ENCODE assay signal across 8 cellular contexts in the genomic region with DNA sequence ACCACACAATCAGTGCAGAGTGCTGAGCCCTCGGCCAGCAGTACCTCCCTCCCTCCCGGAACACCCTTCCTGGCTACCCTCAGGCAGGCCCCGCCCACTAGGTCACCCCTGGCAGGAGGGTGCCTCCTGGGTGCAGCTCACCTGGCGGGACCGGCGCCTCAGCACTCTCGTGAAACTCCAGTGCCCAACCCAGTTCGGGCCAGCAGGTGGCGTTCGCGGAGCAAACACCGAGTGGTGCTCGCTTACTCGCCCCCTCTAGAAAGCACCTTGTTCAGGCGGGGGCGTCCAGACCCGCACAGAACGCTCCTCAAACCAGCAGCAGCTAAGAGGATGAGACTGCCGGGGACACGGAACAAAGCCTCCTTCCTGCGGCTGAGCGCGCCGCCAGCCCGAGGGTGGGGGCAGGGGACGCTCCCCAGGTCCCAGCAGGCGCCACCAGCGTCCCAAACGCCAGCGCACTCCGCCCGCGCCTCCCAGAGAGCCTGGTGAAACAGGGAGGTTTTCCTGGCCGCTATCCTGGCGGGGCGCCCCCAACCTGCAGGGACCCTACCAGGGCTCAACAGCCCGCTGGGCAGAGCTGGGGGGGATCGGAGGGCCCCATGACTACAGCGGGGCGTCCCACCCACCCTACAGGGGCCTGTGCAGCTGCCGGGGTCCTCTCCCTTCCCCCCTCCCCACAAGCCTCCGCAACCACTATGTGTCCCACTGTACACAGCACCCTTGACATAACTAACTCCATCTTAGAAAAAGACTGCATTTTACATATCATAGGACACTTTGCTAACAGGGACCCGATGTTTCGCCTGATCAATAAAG. TPM values are rescaled to one million over a fixed set of nuclear protein-coding genes. Genes with fewer than 3 reads are reported as not detected.
A peak's percentile ranks its signal among the peaks of the same experiment; 100 is the strongest.
DNase-seq lines count a peak whose midpoint lies in the region; ATAC-seq lines count a peak whose summit lies in the region.

No MANE protein-coding gene starts in this region.

- H3K27ac Mint-ChIP-seq in T-cell, result peak overlapping the region; percentile 98 to 99

- POLR2A ChIA-PET in T-cell (lab: Charles Lee), result no interaction called here

- DNase-seq in EH (ENCODE audit: low read depth), result peak; percentile 51
- peak; percentile 83 for DNase-seq in LoVo (ENCODE audit: low spot score)
- DNase-seq in T-cell, result peak; percentile 78 to 95 (median 88)
- peak; percentile 62 for DNase-seq in hepatic stellate cell (ENCODE audit: low spot score)
- peak; percentile 86 for DNase-seq in sciatic nerve (ENCODE audit: low spot score)

- H3K4me1 Mint-ChIP-seq in T-cell, result peaks cover 74 to 77% (median 76%) of the 10 kb centered on the region in 3 donors

- peak overlapping the region; percentile 70 to 88 (median 81) for H3K4me3 Mint-ChIP-seq in T-cell

- H3K27ac ChIP-seq in angular gyrus (ENCODE audit: low read depth, low read length), result peak overlapping the region; percentile 40

- ATAC-seq in GM21825 (IDR thresholded peaks at IDR 0.05; ENCODE audit: unreplicated experiment) (peak; percentile 75), T-cell (replicated peaks in 1 of 4) (peak; percentile 65 to 79 (median 72)), sciatic nerve (peak; percentile 76), GM19328 (IDR thresholded peaks at IDR 0.05; ENCODE audit: unreplicated experiment) (no peak)

- H3K27me3 Mint-ChIP-seq in T-cell, result no peaks in the 10 kb centered on the region

- intact Hi-C loops in sciatic nerve (cut with DNase I), result loop anchor here (10.0 kb wide), 1 partner anchor 52 kb away; the partner anchor contains the start of gene MAL

- H3K9me3 Mint-ChIP-seq in T-cell, result no peaks in the 10 kb centered on the region

- H3K36me3 Mint-ChIP-seq in T-cell, result no peaks in the 10 kb centered on the region

- CTCF ChIA-PET in T-cell (lab: Charles Lee), result interaction anchor here (0.6 to 6.7 kb wide), 13 partner anchors 11 to 88 kb away, joined by 3 to 154 read pairs (median 4); partner anchors contain the start of genes MAL (in 2 of the 2) and ZNF2 (in 1 of the 2)

RNA-seq across cellular contexts. Expression of gene MRPS5, which starts 44.7 kb away (rescaled TPM):
- total RNA-seq in T-cell, result 10 to 100 TPM; 32.3 to 58.3 (median 57.0) TPM
- total RNA-seq in sciatic nerve, result 49.1 TPM

RNA-seq across cellular contexts. Expression of gene MAL, which starts 51.4 kb away (rescaled TPM):
- total RNA-seq in T-cell (100 to 1,000 TPM; 129 to 179 (median 150) TPM), sciatic nerve (241 TPM)
